Comparison of ENCODE assay signal across 12 cellular contexts in the genomic region with DNA sequence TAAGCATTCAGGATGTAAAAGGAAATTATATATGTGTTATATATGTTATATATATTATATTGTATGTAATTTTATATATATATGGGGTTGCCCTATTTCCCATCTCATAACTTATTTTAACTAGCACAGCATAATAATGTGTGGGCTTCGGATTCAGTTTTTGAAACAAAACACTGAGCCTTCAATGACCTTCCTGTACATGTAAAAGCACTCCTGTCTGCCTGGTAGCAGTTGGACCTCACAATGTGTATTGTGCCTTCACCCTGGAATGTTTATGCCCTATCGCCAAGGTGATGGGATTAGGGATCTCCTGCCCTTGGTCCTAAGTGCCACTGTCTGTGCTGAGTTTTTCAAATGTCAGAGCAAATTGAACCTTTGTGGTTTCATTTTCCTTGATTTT.
DNase-seq lines count a peak whose midpoint lies in the region; ATAC-seq and TF ChIP-seq lines count a peak whose summit lies in the region.
"Had no signal": no experiment of that assay in that cellular context is flagged by ENCODE, and none has a peak within 500 bp of the region (broad histone marks: within the 10 kb centered on the region; RNA-seq: fewer than 3 reads in every experiment).

No MANE protein-coding gene starts in this region.

- no peaks in the 10 kb centered on the region for H3K4me1 ChIP-seq in mucosa of descending colon (ENCODE audit: low read depth)
- H3K4me1 ChIP-seq in mammary epithelial cell (ENCODE audit: insufficient read depth, low read length) = no peaks in the 10 kb centered on the region

- H3K4me2 ChIP-seq in mammary epithelial cell (ENCODE audit: insufficient read depth, low read depth, low read length) = no peak overlapping the region

- 62% methylated on average over 2 of the region's 2 CpGs for WGBS in mammary epithelial cell (ENCODE audit: low coverage, missing lambda C conversion rate)

- intact Hi-C loops in mucosa of descending colon (cut with DNase I, micrococcal nuclease) = no loop called here
- intact Hi-C loops in mammary epithelial cell (cut with micrococcal nuclease) = no loop called here

- dilution Hi-C loops in mammary epithelial cell (cut with HindIII; ENCODE audit: low sequenced_read_pairs) = no loop called here

- no peaks in the 10 kb centered on the region for H3K79me2 ChIP-seq in mammary epithelial cell (ENCODE audit: insufficient read depth, low read length)

- TF ChIP-seq CTCF in mucosa of descending colon (IDR thresholded peaks at IDR 0.05) = no peak
- TF ChIP-seq CTCF in mammary epithelial cell (conservative IDR thresholded peaks at IDR 0.05 in 1 of 2, IDR thresholded peaks at IDR 0.05 in 1 of 2; ENCODE audit: extremely low read depth in 1 of 2, insufficient read depth in 1 of 2, low read depth in 1 of 2, low read length in 2 of 2) = no peak

- no peak overlapping the region for H3K9ac ChIP-seq in mammary epithelial cell (ENCODE audit: insufficient read depth, low read length)

- H3K4me3 ChIP-seq in mucosa of descending colon = no peak overlapping the region
- H3K4me3 ChIP-seq in mammary epithelial cell (replicated peaks in 1 of 3; ENCODE audit: insufficient read depth in 1 of 3, low read depth in 2 of 3, low read length in 3 of 3) = no peak overlapping the region
- H3K4me3 ChIP-seq: skin epidermis had no signal

- ATAC-seq in GM18907 (IDR thresholded peaks at IDR 0.05; ENCODE audit: unreplicated experiment) = peak; percentile 71
- ATAC-seq in HG02798 (IDR thresholded peaks at IDR 0.05; ENCODE audit: poor library complexity, unreplicated experiment) = peak; percentile 41
- ATAC-seq in mucosa of descending colon = peak; percentile 74

- no TSS peak for BruUV-seq in mammary epithelial cell (replicated peaks; lab: Mats Ljungman, UMichigan)

- no peaks in the 10 kb centered on the region for H3K36me3 ChIP-seq in mucosa of descending colon (ENCODE audit: low read depth)
- no peaks in the 10 kb centered on the region for H3K36me3 ChIP-seq in mammary epithelial cell (ENCODE audit: insufficient read depth, low read length)

- H3K9me3 ChIP-seq in mucosa of descending colon (peaks cover 20% of the 10 kb centered on the region), mammary epithelial cell (replicated peaks; ENCODE audit: insufficient read depth, low read length) (peaks cover 10% of the 10 kb centered on the region)

- CTCF ChIA-PET in mammary epithelial cell (lab: Charles Lee; ENCODE audit: low non-redundant PET) = no interaction called here

- H3K27ac ChIP-seq in mammary epithelial cell (ENCODE audit: insufficient read depth, low read depth, low read length) = no peak overlapping the region
- H3K27ac ChIP-seq: skin epidermis, VCaP had no signal

- in situ Hi-C loops in mammary epithelial cell (cut with MboI; ENCODE audit: low sequenced_read_pairs in 2 of 2) = no loop called here

- peak; percentile 37 for DNase-seq in activated naive CD4-positive, alpha-beta T cell treated with anti-CD3 and anti-CD28 coated beads, Interleukin-2, amount 50 U/mL, for 16 hours
- peak in 1 of 3 donors; percentile 31 for DNase-seq in mucosa of descending colon
- DNase-seq in NCI-H1417 (lab: John Stamatoyannopoulos, UW) = no peak
- DNase-seq in mammary epithelial cell = no peak
- no peak for DNase-seq in stimulated activated naive CD4-positive, alpha-beta T cell treated with Interleukin-2 at 50 U/mL for 16 hours (lab: John Stamatoyannopoulos, UW)
- no peak for DNase-seq in NOMO-1 treated with DMSO at 0.1 percent for 48 hours (lab: John Stamatoyannopoulos, UW; ENCODE audit: unreplicated experiment)
- DNase-seq: caudate nucleus, NCI-H446 treated with DMSO at 0.1 percent for 48 hours had no signal

- H2AFZ ChIP-seq in mammary epithelial cell (ENCODE audit: low read depth, low read length) = no peak overlapping the region

- H4K20me1 ChIP-seq in mammary epithelial cell (ENCODE audit: insufficient read depth, low read length) = no peaks in the 10 kb centered on the region

- H3K27me3 ChIP-seq in mammary epithelial cell (ENCODE audit: insufficient read depth, low read length) = no peaks in the 10 kb centered on the region
